In genomic region chr11:73072935-73073481, GRCh38 we compare ENCODE assay signal across 8 cellular contexts.
A peak's percentile ranks its signal among the peaks of the same experiment; 100 is the strongest.
DNase-seq lines count a peak whose midpoint lies in the region; ATAC-seq and TF ChIP-seq lines count a peak whose summit lies in the region.

No MANE protein-coding gene starts in this region.

- no peaks in the 10 kb centered on the region for H3K9me2 ChIP-seq in PC-9 (ENCODE audit: insufficient read depth)

- no peaks in the 10 kb centered on the region for H4K20me1 ChIP-seq in PC-9 (ENCODE audit: insufficient read depth)

- H3K27ac ChIP-seq in PC-9 = peak overlapping the region; percentile 54
- H3K27ac ChIP-seq in skin epidermis = peak overlapping the region in 14 of 21 experiments; percentile 13 to 66 (median 36)

- DNase-seq in activated CD4-positive, alpha-beta T cell treated with anti-CD3 and anti-CD28 coated beads, Interleukin-2, amount 10 ng/mL, durations not matched to agents 7 days and 5 days = peak; percentile 9
- no peak for DNase-seq in activated CD4-positive, alpha-beta T cell treated with anti-CD3 and anti-CD28 coated beads, Interleukin-2, amount 50 U/mL, for 1 hour
- DNase-seq in PC-9 = peak; percentile 21 to 78
- DNase-seq in fibroblast of peridontal ligament (ENCODE audit: extremely low read depth) = peak; percentile 27
- no peak for DNase-seq in NCI-H1092 (lab: John Stamatoyannopoulos, UW)
- DNase-seq in NCI-H345 treated with DMSO at 0.1 percent for 48 hours (lab: John Stamatoyannopoulos, UW; ENCODE audit: unreplicated experiment) = no peak

- no TSS peak for BruUV-seq in PC-9 (replicated peaks; lab: Mats Ljungman, UMichigan)

- no peaks in the 10 kb centered on the region for H3K79me2 ChIP-seq in PC-9 (ENCODE audit: low read depth)

- H3K36me3 Mint-ChIP-seq in activated CD4-positive, alpha-beta T cell treated with anti-CD3 and anti-CD28 coated beads, Interleukin-2, amount 10 ng/mL, durations not matched to agents 7 days and 5 days (ENCODE audit: low read depth) = peaks cover 23% of the 10 kb centered on the region

- no peaks in the 10 kb centered on the region for H3K9me3 Mint-ChIP-seq in activated CD4-positive, alpha-beta T cell treated with anti-CD3 and anti-CD28 coated beads, Interleukin-2, amount 10 ng/mL, durations not matched to agents 7 days and 5 days

- peak; percentile 74 for ATAC-seq in HG02852 (IDR thresholded peaks at IDR 0.05; ENCODE audit: unreplicated experiment)

- no peak for TF ChIP-seq CTCF in PC-9 (conservative IDR thresholded peaks at IDR 0.05)

- no peaks in the 10 kb centered on the region for H3K27me3 ChIP-seq in PC-9 (ENCODE audit: insufficient read depth, low read depth)

- CTCF ChIA-PET in activated CD4-positive, alpha-beta T cell treated with anti-CD3 and anti-CD28 coated beads, Interleukin-2, amount 10 ng/mL, durations not matched to agents 7 days and 5 days (lab: Charles Lee) = no interaction called here
- CTCF ChIA-PET in PC-9 (lab: Charles Lee) = no interaction called here

- intact Hi-C loops in PC-9 (cut with micrococcal nuclease; ENCODE audit: unreplicated experiment) = no loop called here

- no peaks in the 10 kb centered on the region for H3K36me3 ChIP-seq in PC-9 (ENCODE audit: low read depth)

- no peak overlapping the region for H2AFZ ChIP-seq in PC-9

- peak overlapping the region; percentile 20 for H3K27ac Mint-ChIP-seq in activated CD4-positive, alpha-beta T cell treated with anti-CD3 and anti-CD28 coated beads, Interleukin-2, amount 10 ng/mL, durations not matched to agents 7 days and 5 days

- H3K4me3 Mint-ChIP-seq in activated CD4-positive, alpha-beta T cell treated with anti-CD3 and anti-CD28 coated beads, Interleukin-2, amount 10 ng/mL, durations not matched to agents 7 days and 5 days = peak overlapping the region; percentile 7

- H3K4me2 ChIP-seq in PC-9 = peak overlapping the region; percentile 58

- peak overlapping the region; percentile 28; the same call in 1 of the 2 replicates for H3K4me3 ChIP-seq in PC-9
- H3K4me3 ChIP-seq in skin epidermis = no peak overlapping the region

- H3K9me3 ChIP-seq in PC-9 (ENCODE audit: insufficient read depth, low read depth) = peaks cover 6% of the 10 kb centered on the region; the same call in 1 of the 2 replicates

- POLR2A ChIA-PET in activated CD4-positive, alpha-beta T cell treated with anti-CD3 and anti-CD28 coated beads, Interleukin-2, amount 10 ng/mL, durations not matched to agents 7 days and 5 days (lab: Charles Lee) = no interaction called here
- POLR2A ChIA-PET in PC-9 (lab: Charles Lee; ENCODE audit: unreplicated experiment) = interaction anchor here (0.5 to 0.8 kb wide), 3 partner anchors 104 to 242 kb away, joined by 5 to 8 read pairs (median 6); no protein-coding TSS in a partner anchor

- peaks cover 25% of the 10 kb centered on the region for H3K4me1 ChIP-seq in PC-9 (replicated peaks; ENCODE audit: insufficient read depth)

- H3K4me1 Mint-ChIP-seq in activated CD4-positive, alpha-beta T cell treated with anti-CD3 and anti-CD28 coated beads, Interleukin-2, amount 10 ng/mL, durations not matched to agents 7 days and 5 days = peaks cover 26% of the 10 kb centered on the region

- no peaks in the 10 kb centered on the region for H3K27me3 Mint-ChIP-seq in activated CD4-positive, alpha-beta T cell treated with anti-CD3 and anti-CD28 coated beads, Interleukin-2, amount 10 ng/mL, durations not matched to agents 7 days and 5 days

- peaks cover 27% of the 10 kb centered on the region; the same call in 1 of the 2 replicates for H3F3A ChIP-seq in PC-9 (ENCODE audit: insufficient read depth, low read depth)

Comparison
In these comparisons a context has a peak if more than half of its experiments do, and no peak if none do; other contexts are left out.
1. DNase-seq: peak in activated CD4-positive, alpha-beta T cell treated with anti-CD3 and anti-CD28 coated beads, Interleukin-2, amount 10 ng/mL, durations not matched to agents 7 days and 5 days (single experiment), PC-9 (2 of 2) and fibroblast of peridontal ligament (single experiment); none in activated CD4-positive, alpha-beta T cell treated with anti-CD3 and anti-CD28 coated beads, Interleukin-2, amount 50 U/mL, for 1 hour (single experiment), NCI-H1092 (single experiment) and NCI-H345 treated with DMSO at 0.1 percent for 48 hours (single experiment).